Comparison of ENCODE assay signal across 3 cellular contexts in the genomic region with DNA sequence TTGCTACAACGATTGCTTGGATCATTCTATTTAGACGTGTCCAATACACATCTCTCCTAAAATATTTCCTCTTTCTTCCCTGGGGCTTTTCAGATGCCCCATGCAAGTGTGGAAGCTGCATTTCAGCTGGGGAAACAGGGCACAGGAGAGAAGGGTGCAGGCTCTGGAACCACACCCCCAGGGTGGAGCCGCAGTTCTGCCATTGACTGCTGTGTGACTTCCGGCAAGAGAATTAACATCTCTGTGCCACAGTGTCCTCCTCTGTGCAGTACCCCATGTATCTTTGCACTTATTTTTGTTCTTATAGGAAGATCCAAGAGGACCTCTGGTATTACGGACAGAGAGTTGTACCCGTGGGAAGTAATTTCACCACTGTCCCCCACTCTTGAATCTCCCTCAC.
TF ChIP-seq lines count a peak whose summit lies in the region.

No MANE protein-coding gene starts in this region.

TF ChIP-seq in SK-N-SH, 30 proteins besides CTCF, POLR2A, EP300 and RAD21 (continued from another document):
- no peak for TF ChIP-seq MXI1 (IDR thresholded peaks at IDR 0.05; ENCODE audit: low read depth, low read length)
- no peak for TF ChIP-seq YY1 (IDR thresholded peaks at IDR 0.05; ENCODE audit: low read depth)
- TF ChIP-seq MEF2A (IDR thresholded peaks at IDR 0.05; ENCODE audit: borderline replicate concordance, low read depth): no peak
- TF ChIP-seq RCOR1 (IDR thresholded peaks at IDR 0.05; ENCODE audit: low read length): no peak
- TF ChIP-seq SIN3A (IDR thresholded peaks at IDR 0.05; ENCODE audit: borderline replicate concordance, low read depth, low read length): no peak
- no peak for TF ChIP-seq RFX5 (IDR thresholded peaks at IDR 0.05; ENCODE audit: low read length)
- TF ChIP-seq, protein P1, sequence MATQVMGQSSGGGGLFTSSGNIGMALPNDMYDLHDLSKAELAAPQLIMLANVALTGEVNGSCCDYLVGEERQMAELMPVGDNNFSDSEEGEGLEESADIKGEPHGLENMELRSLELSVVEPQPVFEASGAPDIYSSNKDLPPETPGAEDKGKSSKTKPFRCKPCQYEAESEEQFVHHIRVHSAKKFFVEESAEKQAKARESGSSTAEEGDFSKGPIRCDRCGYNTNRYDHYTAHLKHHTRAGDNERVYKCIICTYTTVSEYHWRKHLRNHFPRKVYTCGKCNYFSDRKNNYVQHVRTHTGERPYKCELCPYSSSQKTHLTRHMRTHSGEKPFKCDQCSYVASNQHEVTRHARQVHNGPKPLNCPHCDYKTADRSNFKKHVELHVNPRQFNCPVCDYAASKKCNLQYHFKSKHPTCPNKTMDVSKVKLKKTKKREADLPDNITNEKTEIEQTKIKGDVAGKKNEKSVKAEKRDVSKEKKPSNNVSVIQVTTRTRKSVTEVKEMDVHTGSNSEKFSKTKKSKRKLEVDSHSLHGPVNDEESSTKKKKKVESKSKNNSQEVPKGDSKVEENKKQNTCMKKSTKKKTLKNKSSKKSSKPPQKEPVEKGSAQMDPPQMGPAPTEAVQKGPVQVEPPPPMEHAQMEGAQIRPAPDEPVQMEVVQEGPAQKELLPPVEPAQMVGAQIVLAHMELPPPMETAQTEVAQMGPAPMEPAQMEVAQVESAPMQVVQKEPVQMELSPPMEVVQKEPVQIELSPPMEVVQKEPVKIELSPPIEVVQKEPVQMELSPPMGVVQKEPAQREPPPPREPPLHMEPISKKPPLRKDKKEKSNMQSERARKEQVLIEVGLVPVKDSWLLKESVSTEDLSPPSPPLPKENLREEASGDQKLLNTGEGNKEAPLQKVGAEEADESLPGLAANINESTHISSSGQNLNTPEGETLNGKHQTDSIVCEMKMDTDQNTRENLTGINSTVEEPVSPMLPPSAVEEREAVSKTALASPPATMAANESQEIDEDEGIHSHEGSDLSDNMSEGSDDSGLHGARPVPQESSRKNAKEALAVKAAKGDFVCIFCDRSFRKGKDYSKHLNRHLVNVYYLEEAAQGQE (IDR thresholded peaks at IDR 0.05; ENCODE audit: low read depth, low read length): no peak
- no peak for TF ChIP-seq TAF1 (IDR thresholded peaks at IDR 0.05; ENCODE audit: borderline replicate concordance, low read depth, low read length)
- no peak for TF ChIP-seq FOXM1 (IDR thresholded peaks at IDR 0.05; ENCODE audit: low read depth)
- TF ChIP-seq GATA2 (CRISPR knock-in tag; IDR thresholded peaks at IDR 0.05): no peak
- no peak for TF ChIP-seq POLR2AphosphoS5 (IDR thresholded peaks at IDR 0.05; ENCODE audit: low read depth, low read length)
- TF ChIP-seq NRF1 (IDR thresholded peaks at IDR 0.05; ENCODE audit: low read depth, low read length): no peak

TF ChIP-seq in SK-N-SH treated with all-trans-retinoic acid at 6 μM for 48 hours, 23 proteins besides CTCF, POLR2A, EP300 and RAD21 (continued from another document):
- TF ChIP-seq, protein P2, sequence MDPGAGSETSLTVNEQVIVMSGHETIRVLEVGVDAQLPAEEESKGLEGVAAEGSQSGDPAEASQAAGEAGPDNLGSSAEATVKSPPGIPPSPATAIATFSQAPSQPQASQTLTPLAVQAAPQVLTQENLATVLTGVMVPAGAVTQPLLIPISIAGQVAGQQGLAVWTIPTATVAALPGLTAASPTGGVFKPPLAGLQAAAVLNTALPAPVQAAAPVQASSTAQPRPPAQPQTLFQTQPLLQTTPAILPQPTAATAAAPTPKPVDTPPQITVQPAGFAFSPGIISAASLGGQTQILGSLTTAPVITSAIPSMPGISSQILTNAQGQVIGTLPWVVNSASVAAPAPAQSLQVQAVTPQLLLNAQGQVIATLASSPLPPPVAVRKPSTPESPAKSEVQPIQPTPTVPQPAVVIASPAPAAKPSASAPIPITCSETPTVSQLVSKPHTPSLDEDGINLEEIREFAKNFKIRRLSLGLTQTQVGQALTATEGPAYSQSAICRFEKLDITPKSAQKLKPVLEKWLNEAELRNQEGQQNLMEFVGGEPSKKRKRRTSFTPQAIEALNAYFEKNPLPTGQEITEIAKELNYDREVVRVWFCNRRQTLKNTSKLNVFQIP (CRISPR knock-in tag; IDR thresholded peaks at IDR 0.05; ENCODE audit: borderline replicate concordance, low read depth): no peak
- TF ChIP-seq, protein P3, sequence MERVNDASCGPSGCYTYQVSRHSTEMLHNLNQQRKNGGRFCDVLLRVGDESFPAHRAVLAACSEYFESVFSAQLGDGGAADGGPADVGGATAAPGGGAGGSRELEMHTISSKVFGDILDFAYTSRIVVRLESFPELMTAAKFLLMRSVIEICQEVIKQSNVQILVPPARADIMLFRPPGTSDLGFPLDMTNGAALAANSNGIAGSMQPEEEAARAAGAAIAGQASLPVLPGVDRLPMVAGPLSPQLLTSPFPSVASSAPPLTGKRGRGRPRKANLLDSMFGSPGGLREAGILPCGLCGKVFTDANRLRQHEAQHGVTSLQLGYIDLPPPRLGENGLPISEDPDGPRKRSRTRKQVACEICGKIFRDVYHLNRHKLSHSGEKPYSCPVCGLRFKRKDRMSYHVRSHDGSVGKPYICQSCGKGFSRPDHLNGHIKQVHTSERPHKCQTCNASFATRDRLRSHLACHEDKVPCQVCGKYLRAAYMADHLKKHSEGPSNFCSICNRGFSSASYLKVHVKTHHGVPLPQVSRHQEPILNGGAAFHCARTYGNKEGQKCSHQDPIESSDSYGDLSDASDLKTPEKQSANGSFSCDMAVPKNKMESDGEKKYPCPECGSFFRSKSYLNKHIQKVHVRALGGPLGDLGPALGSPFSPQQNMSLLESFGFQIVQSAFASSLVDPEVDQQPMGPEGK (CRISPR knock-in tag; IDR thresholded peaks at IDR 0.05; ENCODE audit: borderline replicate concordance): no peak
- TF ChIP-seq ZNF565 (CRISPR knock-in tag; conservative IDR thresholded peaks at IDR 0.05; ENCODE audit: low read depth) (no peak), ZC3H10 (CRISPR knock-in tag; IDR thresholded peaks at IDR 0.05) (no peak), OSR1 (CRISPR knock-in tag; IDR thresholded peaks at IDR 0.05) (no peak), RARB (CRISPR knock-in tag; IDR thresholded peaks at IDR 0.05) (no peak), PPARA (CRISPR knock-in tag; IDR thresholded peaks at IDR 0.05; ENCODE audit: borderline replicate concordance) (no peak), ARNTL (CRISPR knock-in tag; IDR thresholded peaks at IDR 0.05; ENCODE audit: borderline replicate concordance, low read depth) (no peak), GLIS3 (CRISPR knock-in tag; IDR thresholded peaks at IDR 0.05) (no peak), ZFP3 (CRISPR knock-in tag; IDR thresholded peaks at IDR 0.05) (no peak), ZNF70 (CRISPR knock-in tag; IDR thresholded peaks at IDR 0.05) (no peak), ISL1 (CRISPR knock-in tag; IDR thresholded peaks at IDR 0.05) (no peak), ZFP30 (CRISPR knock-in tag; IDR thresholded peaks at IDR 0.05) (no peak)
- TF ChIP-seq, protein P4, sequence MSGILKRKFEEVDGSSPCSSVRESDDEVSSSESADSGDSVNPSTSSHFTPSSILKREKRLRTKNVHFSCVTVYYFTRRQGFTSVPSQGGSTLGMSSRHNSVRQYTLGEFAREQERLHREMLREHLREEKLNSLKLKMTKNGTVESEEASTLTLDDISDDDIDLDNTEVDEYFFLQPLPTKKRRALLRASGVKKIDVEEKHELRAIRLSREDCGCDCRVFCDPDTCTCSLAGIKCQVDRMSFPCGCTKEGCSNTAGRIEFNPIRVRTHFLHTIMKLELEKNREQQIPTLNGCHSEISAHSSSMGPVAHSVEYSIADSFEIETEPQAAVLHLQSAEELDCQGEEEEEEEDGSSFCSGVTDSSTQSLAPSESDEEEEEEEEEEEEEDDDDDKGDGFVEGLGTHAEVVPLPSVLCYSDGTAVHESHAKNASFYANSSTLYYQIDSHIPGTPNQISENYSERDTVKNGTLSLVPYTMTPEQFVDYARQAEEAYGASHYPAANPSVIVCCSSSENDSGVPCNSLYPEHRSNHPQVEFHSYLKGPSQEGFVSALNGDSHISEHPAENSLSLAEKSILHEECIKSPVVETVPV (CRISPR knock-in tag; IDR thresholded peaks at IDR 0.05): no peak

TF ChIP-seq in GM23338, 12 proteins besides CTCF, POLR2A, EP300 and RAD21 (continued from another document):
- TF ChIP-seq, protein P5, sequence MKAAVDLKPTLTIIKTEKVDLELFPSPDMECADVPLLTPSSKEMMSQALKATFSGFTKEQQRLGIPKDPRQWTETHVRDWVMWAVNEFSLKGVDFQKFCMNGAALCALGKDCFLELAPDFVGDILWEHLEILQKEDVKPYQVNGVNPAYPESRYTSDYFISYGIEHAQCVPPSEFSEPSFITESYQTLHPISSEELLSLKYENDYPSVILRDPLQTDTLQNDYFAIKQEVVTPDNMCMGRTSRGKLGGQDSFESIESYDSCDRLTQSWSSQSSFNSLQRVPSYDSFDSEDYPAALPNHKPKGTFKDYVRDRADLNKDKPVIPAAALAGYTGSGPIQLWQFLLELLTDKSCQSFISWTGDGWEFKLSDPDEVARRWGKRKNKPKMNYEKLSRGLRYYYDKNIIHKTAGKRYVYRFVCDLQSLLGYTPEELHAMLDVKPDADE (IDR thresholded peaks at IDR 0.05): no peak
- TF ChIP-seq EZH2 (IDR thresholded peaks at IDR 0.05; ENCODE audit: low read depth, unreplicated experiment): no peak
- no peak for TF ChIP-seq NANOG (IDR thresholded peaks at IDR 0.05; ENCODE audit: borderline replicate concordance)
